Comparison of ENCODE assay signal across 9 cellular contexts in the genomic region with DNA sequence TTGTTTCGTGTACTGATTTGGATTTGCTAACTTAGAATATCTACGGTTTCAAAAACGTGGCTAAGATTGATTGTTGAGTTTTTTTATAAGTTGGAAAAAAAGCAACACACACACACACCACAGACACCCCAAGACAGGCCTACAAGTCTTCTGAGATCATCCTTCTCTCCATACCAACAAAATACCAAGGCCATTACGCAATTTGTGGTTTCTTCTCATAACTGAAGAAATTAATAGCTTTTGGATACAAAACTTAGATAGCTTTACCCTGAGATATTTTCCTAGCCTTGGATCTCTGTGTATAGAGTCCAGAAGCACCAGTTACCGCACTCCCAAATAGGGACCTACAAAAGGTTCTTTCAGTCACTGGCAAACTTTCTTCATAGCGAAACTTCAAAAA.
DNase-seq lines count a peak whose midpoint lies in the region; ATAC-seq and TF ChIP-seq lines count a peak whose summit lies in the region.
"Had no signal": no experiment of that assay in that cellular context is flagged by ENCODE, and none has a peak within 500 bp of the region (broad histone marks: within the 10 kb centered on the region; RNA-seq: fewer than 3 reads in every experiment).

No MANE protein-coding gene starts in this region.

- ATAC-seq in SK-N-SH treated with all-trans-retinoic acid at 6 μM for 48 hours: peak; percentile 90
- ATAC-seq in activated naive CD4-positive, alpha-beta T cell treated with anti-CD3 and anti-CD28 coated beads, Interleukin-2, amount 50 U/mL, for 72 hours: no peak
- no peak for ATAC-seq in mucosa of descending colon

- DNase-seq in HFF-Myc (ENCODE audit: extremely low read depth, low read depth) (peak; percentile 77), foreskin melanocyte (peak; percentile 85), mucosa of descending colon (no peak), OCI-M2 (lab: John Stamatoyannopoulos, UW; ENCODE audit: unreplicated experiment) (no peak)
- DNase-seq in activated naive CD4-positive, alpha-beta T cell treated with anti-CD3 and anti-CD28 coated beads, Interleukin-2, amount 50 U/mL, for 72 hours (ENCODE audit: low spot score in 2 of 2): no peak
- DNase-seq in activated CD8-positive, alpha-beta memory T cell treated with anti-CD3 and anti-CD28 coated beads, Interleukin-2, amount 50 U/mL, for 48 hours: no peak

- H3K4me3 ChIP-seq in HFF-Myc (replicated peaks; ENCODE audit: low read depth, low read length): no peak overlapping the region
- no peak overlapping the region for H3K4me3 ChIP-seq in stomach smooth muscle (ENCODE audit: low read length in 2 of 2)
- H3K4me3 ChIP-seq in mucosa of descending colon: no peak overlapping the region

- H3K9me3 ChIP-seq in stomach smooth muscle (ENCODE audit: control insufficient read depth in 2 of 2, low read length in 2 of 2): no peaks in the 10 kb centered on the region
- no peaks in the 10 kb centered on the region for H3K9me3 ChIP-seq in mucosa of descending colon

- peaks cover 0 to 14% of the 10 kb centered on the region in 2 donors for H3K36me3 Mint-ChIP-seq in activated naive CD4-positive, alpha-beta T cell treated with anti-CD3 and anti-CD28 coated beads, Interleukin-2, amount 50 U/mL, for 72 hours

- no peaks in the 10 kb centered on the region for H3K27me3 ChIP-seq in stomach smooth muscle (ENCODE audit: control insufficient read depth in 1 of 2, insufficient read depth in 2 of 2, low read length in 2 of 2)

- H3K9me3 Mint-ChIP-seq in activated naive CD4-positive, alpha-beta T cell treated with anti-CD3 and anti-CD28 coated beads, Interleukin-2, amount 50 U/mL, for 72 hours: no peaks in the 10 kb centered on the region

- H3K36me3 ChIP-seq in stomach smooth muscle (ENCODE audit: control insufficient read depth in 2 of 2, insufficient read depth in 2 of 2, low read length in 2 of 2) (no peaks in the 10 kb centered on the region), mucosa of descending colon (ENCODE audit: low read depth) (no peaks in the 10 kb centered on the region)

- TF ChIP-seq CTCF in HFF-Myc (IDR thresholded peaks at IDR 0.05; ENCODE audit: low read depth, low read length, missing control alignments) (no peak), mucosa of descending colon (IDR thresholded peaks at IDR 0.05) (no peak)

- H3K4me1 ChIP-seq in stomach smooth muscle (ENCODE audit: control insufficient read depth, insufficient read depth, low read length) (peaks cover 5% of the 10 kb centered on the region), mucosa of descending colon (ENCODE audit: low read depth) (peaks cover 12% of the 10 kb centered on the region)
- H3K4me1 ChIP-seq: parathyroid adenoma had no signal

- intact Hi-C loops in mucosa of descending colon (cut with DNase I, micrococcal nuclease): no loop called here

- H3K27ac ChIP-seq in stomach smooth muscle (ENCODE audit: low read length): peak overlapping the region; percentile 7
- H3K27ac ChIP-seq: parathyroid adenoma had no signal

- peak overlapping the region in 1 of 2 donors; percentile 34 for H3K27ac Mint-ChIP-seq in activated naive CD4-positive, alpha-beta T cell treated with anti-CD3 and anti-CD28 coated beads, Interleukin-2, amount 50 U/mL, for 72 hours

- H3K9ac ChIP-seq in stomach smooth muscle (ENCODE audit: low read length in 2 of 2): no peak overlapping the region
- H3K9ac ChIP-seq: parathyroid adenoma had no signal

TF ChIP-seq in SK-N-SH treated with all-trans-retinoic acid at 6 μM for 48 hours, 23 proteins besides CTCF, POLR2A, EP300 and RAD21 (continues in another document):
- TF ChIP-seq, protein P1, sequence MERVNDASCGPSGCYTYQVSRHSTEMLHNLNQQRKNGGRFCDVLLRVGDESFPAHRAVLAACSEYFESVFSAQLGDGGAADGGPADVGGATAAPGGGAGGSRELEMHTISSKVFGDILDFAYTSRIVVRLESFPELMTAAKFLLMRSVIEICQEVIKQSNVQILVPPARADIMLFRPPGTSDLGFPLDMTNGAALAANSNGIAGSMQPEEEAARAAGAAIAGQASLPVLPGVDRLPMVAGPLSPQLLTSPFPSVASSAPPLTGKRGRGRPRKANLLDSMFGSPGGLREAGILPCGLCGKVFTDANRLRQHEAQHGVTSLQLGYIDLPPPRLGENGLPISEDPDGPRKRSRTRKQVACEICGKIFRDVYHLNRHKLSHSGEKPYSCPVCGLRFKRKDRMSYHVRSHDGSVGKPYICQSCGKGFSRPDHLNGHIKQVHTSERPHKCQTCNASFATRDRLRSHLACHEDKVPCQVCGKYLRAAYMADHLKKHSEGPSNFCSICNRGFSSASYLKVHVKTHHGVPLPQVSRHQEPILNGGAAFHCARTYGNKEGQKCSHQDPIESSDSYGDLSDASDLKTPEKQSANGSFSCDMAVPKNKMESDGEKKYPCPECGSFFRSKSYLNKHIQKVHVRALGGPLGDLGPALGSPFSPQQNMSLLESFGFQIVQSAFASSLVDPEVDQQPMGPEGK (CRISPR knock-in tag; IDR thresholded peaks at IDR 0.05; ENCODE audit: borderline replicate concordance): peak; percentile 69; the same call in 1 of the 2 replicates
- TF ChIP-seq ZC3H10 (CRISPR knock-in tag; IDR thresholded peaks at IDR 0.05): 0 out of 2 replicates have a peak, but pooled peaks have one; percentile 10
- TF ChIP-seq, protein P2, sequence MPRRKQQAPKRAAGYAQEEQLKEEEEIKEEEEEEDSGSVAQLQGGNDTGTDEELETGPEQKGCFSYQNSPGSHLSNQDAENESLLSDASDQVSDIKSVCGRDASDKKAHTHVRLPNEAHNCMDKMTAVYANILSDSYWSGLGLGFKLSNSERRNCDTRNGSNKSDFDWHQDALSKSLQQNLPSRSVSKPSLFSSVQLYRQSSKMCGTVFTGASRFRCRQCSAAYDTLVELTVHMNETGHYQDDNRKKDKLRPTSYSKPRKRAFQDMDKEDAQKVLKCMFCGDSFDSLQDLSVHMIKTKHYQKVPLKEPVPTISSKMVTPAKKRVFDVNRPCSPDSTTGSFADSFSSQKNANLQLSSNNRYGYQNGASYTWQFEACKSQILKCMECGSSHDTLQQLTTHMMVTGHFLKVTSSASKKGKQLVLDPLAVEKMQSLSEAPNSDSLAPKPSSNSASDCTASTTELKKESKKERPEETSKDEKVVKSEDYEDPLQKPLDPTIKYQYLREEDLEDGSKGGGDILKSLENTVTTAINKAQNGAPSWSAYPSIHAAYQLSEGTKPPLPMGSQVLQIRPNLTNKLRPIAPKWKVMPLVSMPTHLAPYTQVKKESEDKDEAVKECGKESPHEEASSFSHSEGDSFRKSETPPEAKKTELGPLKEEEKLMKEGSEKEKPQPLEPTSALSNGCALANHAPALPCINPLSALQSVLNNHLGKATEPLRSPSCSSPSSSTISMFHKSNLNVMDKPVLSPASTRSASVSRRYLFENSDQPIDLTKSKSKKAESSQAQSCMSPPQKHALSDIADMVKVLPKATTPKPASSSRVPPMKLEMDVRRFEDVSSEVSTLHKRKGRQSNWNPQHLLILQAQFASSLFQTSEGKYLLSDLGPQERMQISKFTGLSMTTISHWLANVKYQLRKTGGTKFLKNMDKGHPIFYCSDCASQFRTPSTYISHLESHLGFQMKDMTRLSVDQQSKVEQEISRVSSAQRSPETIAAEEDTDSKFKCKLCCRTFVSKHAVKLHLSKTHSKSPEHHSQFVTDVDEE (CRISPR knock-in tag; IDR thresholded peaks at IDR 0.05): no peak
- TF ChIP-seq GLIS3 (CRISPR knock-in tag; IDR thresholded peaks at IDR 0.05): 0 out of 2 replicates have a peak, but pooled peaks have one; percentile 47
- TF ChIP-seq SNAI2 (CRISPR knock-in tag; IDR thresholded peaks at IDR 0.05): no peak
- 0 out of 2 replicates have a peak, but pooled peaks have one; percentile 35 for TF ChIP-seq CSDC2 (CRISPR knock-in tag; IDR thresholded peaks at IDR 0.05)
- TF ChIP-seq, protein P3, sequence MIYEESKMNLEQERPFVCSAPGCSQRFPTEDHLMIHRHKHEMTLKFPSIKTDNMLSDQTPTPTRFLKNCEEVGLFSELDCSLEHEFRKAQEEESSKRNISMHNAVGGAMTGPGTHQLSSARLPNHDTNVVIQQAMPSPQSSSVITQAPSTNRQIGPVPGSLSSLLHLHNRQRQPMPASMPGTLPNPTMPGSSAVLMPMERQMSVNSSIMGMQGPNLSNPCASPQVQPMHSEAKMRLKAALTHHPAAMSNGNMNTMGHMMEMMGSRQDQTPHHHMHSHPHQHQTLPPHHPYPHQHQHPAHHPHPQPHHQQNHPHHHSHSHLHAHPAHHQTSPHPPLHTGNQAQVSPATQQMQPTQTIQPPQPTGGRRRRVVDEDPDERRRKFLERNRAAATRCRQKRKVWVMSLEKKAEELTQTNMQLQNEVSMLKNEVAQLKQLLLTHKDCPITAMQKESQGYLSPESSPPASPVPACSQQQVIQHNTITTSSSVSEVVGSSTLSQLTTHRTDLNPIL (CRISPR knock-in tag; IDR thresholded peaks at IDR 0.05; ENCODE audit: low read depth): peak; percentile 95
- TF ChIP-seq, protein P4, sequence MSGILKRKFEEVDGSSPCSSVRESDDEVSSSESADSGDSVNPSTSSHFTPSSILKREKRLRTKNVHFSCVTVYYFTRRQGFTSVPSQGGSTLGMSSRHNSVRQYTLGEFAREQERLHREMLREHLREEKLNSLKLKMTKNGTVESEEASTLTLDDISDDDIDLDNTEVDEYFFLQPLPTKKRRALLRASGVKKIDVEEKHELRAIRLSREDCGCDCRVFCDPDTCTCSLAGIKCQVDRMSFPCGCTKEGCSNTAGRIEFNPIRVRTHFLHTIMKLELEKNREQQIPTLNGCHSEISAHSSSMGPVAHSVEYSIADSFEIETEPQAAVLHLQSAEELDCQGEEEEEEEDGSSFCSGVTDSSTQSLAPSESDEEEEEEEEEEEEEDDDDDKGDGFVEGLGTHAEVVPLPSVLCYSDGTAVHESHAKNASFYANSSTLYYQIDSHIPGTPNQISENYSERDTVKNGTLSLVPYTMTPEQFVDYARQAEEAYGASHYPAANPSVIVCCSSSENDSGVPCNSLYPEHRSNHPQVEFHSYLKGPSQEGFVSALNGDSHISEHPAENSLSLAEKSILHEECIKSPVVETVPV (CRISPR knock-in tag; IDR thresholded peaks at IDR 0.05): no peak
- peak; percentile 30; the same call in 1 of the 2 replicates for TF ChIP-seq TOX (CRISPR knock-in tag; IDR thresholded peaks at IDR 0.05; ENCODE audit: borderline replicate concordance)

Comparison
In these comparisons a context has a peak if more than half of its experiments do, and no peak if none do; other contexts are left out.
1. DNase-seq: peak in HFF-Myc (single experiment) and foreskin melanocyte (single experiment); none in activated naive CD4-positive, alpha-beta T cell treated with anti-CD3 and anti-CD28 coated beads, Interleukin-2, amount 50 U/mL, for 72 hours (0 of 2), mucosa of descending colon (0 of 3), OCI-M2 (single experiment) and activated CD8-positive, alpha-beta memory T cell treated with anti-CD3 and anti-CD28 coated beads, Interleukin-2, amount 50 U/mL, for 48 hours (single experiment).